In genomic region chr10:94546616-94547175, GRCh38 we compare ENCODE assay signal across 8 cellular contexts. TPM values are rescaled to one million over a fixed set of nuclear protein-coding genes. Genes with fewer than 3 reads are reported as not detected.
A peak's percentile ranks its signal among the peaks of the same experiment; 100 is the strongest.
DNase-seq lines count a peak whose midpoint lies in the region; ATAC-seq and TF ChIP-seq lines count a peak whose summit lies in the region.

No MANE protein-coding gene starts in this region.

- H3K9ac ChIP-seq in HUES64 (ENCODE audit: low read depth, low read length), result peak overlapping the region; percentile 99
- peak overlapping the region; percentile 85 for H3K9ac ChIP-seq in adipocyte (ENCODE audit: low read length)

- TF ChIP-seq CTCF in DOHH2 (IDR thresholded peaks at IDR 0.05; ENCODE audit: low read depth, low read length, poor library complexity, severe bottlenecking) (no peak), left lung (IDR thresholded peaks at IDR 0.05) (no peak)

- peak overlapping the region; percentile 98 for H3K4me3 ChIP-seq in DOHH2 (ENCODE audit: low read length)
- H3K4me3 ChIP-seq in HUES64 (ENCODE audit: low read length), result peak overlapping the region; percentile 93
- peak overlapping the region; percentile 88 for H3K4me3 ChIP-seq in adipocyte (ENCODE audit: low read length)
- H3K4me3 ChIP-seq in left lung, result peak overlapping the region; percentile 67 to 70

- peaks cover 16% of the 10 kb centered on the region for H4K20me1 ChIP-seq in DOHH2 (ENCODE audit: control insufficient read depth, insufficient read depth, low read depth, low read length)

- intact Hi-C loops in left lung (cut with DNase I), result no loop called here

- DNase-seq in adipocyte (ENCODE audit: low read depth) (peak; percentile 62), left lung (no peak), T1000 (lab: John Stamatoyannopoulos, UW) (no peak), retina (no peak)
- no peak for DNase-seq in stimulated activated CD4-positive, alpha-beta T cell treated with anti-CD3 and anti-CD28 coated beads, Interleukin-4, amount 100 ng/mL, for 24 hours

- H3K79me2 ChIP-seq in DOHH2 (ENCODE audit: control insufficient read depth, low read length), result peaks cover 66% of the 10 kb centered on the region

- no peak for ATAC-seq in left lung
- no peak for ATAC-seq in GM18867 (IDR thresholded peaks at IDR 0.05; ENCODE audit: unreplicated experiment)

- H3K27me3 ChIP-seq in DOHH2 (ENCODE audit: control insufficient read depth, low read length), result no peaks in the 10 kb centered on the region
- H3K27me3 ChIP-seq in HUES64 (ENCODE audit: insufficient read depth, low read length), result no peaks in the 10 kb centered on the region
- no peaks in the 10 kb centered on the region for H3K27me3 ChIP-seq in adipocyte (replicated peaks; ENCODE audit: control insufficient read depth, insufficient read depth, low read length)
- H3K27me3 ChIP-seq in left lung, result no peaks in the 10 kb centered on the region

- 11% methylated on average over 4 of the region's 4 CpGs for WGBS in HUES64

- H3K36me3 ChIP-seq in DOHH2 (ENCODE audit: control insufficient read depth, low read length) (peaks cover 57% of the 10 kb centered on the region), HUES64 (ENCODE audit: insufficient read depth, low read length) (peaks cover 44% of the 10 kb centered on the region), adipocyte (ENCODE audit: control insufficient read depth, insufficient read depth, low read length, severe bottlenecking) (no peaks in the 10 kb centered on the region), left lung (no peaks in the 10 kb centered on the region)

- H3K9me3 ChIP-seq in DOHH2 (ENCODE audit: control insufficient read depth, insufficient read depth, low read length) (no peaks in the 10 kb centered on the region), HUES64 (ENCODE audit: insufficient read depth, low read depth, low read length) (no peaks in the 10 kb centered on the region), adipocyte (ENCODE audit: control insufficient read depth, low read length) (no peaks in the 10 kb centered on the region), left lung (no peaks in the 10 kb centered on the region)

- no peaks in the 10 kb centered on the region for H3K9me2 ChIP-seq in DOHH2 (replicated peaks; ENCODE audit: control insufficient read depth, low read length)

- peaks cover 4% of the 10 kb centered on the region; the same call in 1 of the 2 replicates for H3F3A ChIP-seq in DOHH2 (ENCODE audit: control insufficient read depth, insufficient read depth)

- H3K27ac ChIP-seq in DOHH2 (ENCODE audit: low read depth, low read length) (peak overlapping the region; percentile 89), HUES64 (ENCODE audit: low read depth, low read length) (peak overlapping the region; percentile 85; the same call in 1 of the 2 replicates), left lung (no peak overlapping the region)

- peaks cover 29% of the 10 kb centered on the region for H3K4me1 ChIP-seq in DOHH2 (ENCODE audit: control insufficient read depth, low read length)
- H3K4me1 ChIP-seq in HUES64 (ENCODE audit: insufficient read depth, low read length), result peaks cover 27% of the 10 kb centered on the region
- peaks cover 10% of the 10 kb centered on the region for H3K4me1 ChIP-seq in adipocyte (ENCODE audit: control insufficient read depth, insufficient read depth, low read length)
- H3K4me1 ChIP-seq in left lung, result peaks cover 4 to 21% of the 10 kb centered on the region in 2 donors

- H3K4me2 ChIP-seq in DOHH2 (ENCODE audit: low read length), result peak overlapping the region; percentile 81

RNA-seq across cellular contexts. Expression of gene HELLS, which starts 1.1 kb away (rescaled TPM):
- 88.0 TPM for polyA plus RNA-seq in HUES64 (2013, experiment 1 of 2)
- polyA plus RNA-seq in HUES64 (2013, experiment 2 of 2), result 91.0 TPM
- 10 to 100 TPM; 20.0 to 32.9 TPM for total RNA-seq in left lung

Comparison
In these comparisons a context has a peak if more than half of its experiments do, and no peak if none do; other contexts are left out.
1. H3K27ac ChIP-seq: peak in DOHH2 (single experiment) and HUES64 (single experiment); none in left lung (0 of 2).
2. Peak in every context shown above with its lines, with median percentiles within 50 percentile points of each other: H3K4me3 ChIP-seq.